ENCODE assay signal across 7 cellular contexts in genomic region chr5:171942112-171942516, GRCh38.
DNase-seq lines count a peak whose midpoint lies in the region; ATAC-seq, FAIRE-seq and TF ChIP-seq lines count a peak whose summit lies in the region.
"Not testable (repeated sequence)": the region's sequence is repeated elsewhere in the genome, so short reads cannot be mapped to it uniquely, and the experiment has no call there.

No MANE protein-coding gene starts in this region.

- peak; percentile 84 for FAIRE-seq in bronchial epithelial cell (lab: Jason Lieb, UNC)

- POLR2A ChIA-PET in WTC11 (lab: Charles Lee), result not testable (repeated sequence)

- not testable (repeated sequence) for H3K36me3 ChIP-seq in bronchial epithelial cell (ENCODE audit: control insufficient read depth, insufficient read depth, low read length)

- not testable (repeated sequence) for H3K27me3 Mint-ChIP-seq in WTC11 (ENCODE audit: low read depth); naive B cell

- H3K9me3 Mint-ChIP-seq in WTC11, naive B cell: not testable (repeated sequence)

- not testable (repeated sequence) for H3K4me3 ChIP-seq in bronchial epithelial cell (ENCODE audit: low read depth, low read length)

- 0 out of 2 replicates have a peak overlapping the region, but pooled peaks have one; percentile 40 for H3K27ac Mint-ChIP-seq in WTC11
- peak overlapping the region in 4 of 6 donors; percentile 21 to 57 (median 52) for H3K27ac Mint-ChIP-seq in naive B cell

- ATAC-seq in GM18520 (IDR thresholded peaks at IDR 0.05; ENCODE audit: unreplicated experiment) (peak; percentile 58), GM21381 (IDR thresholded peaks at IDR 0.05; ENCODE audit: unreplicated experiment) (peak; percentile 51), HG02870 (IDR thresholded peaks at IDR 0.05; ENCODE audit: unreplicated experiment) (peak; percentile 63), HG03439 (IDR thresholded peaks at IDR 0.05; ENCODE audit: unreplicated experiment) (peak; percentile 57)
- not testable (repeated sequence) for ATAC-seq in WTC11; naive B cell (ENCODE audit: low read depth in 2 of 2)

- not testable (repeated sequence) for H3K36me3 Mint-ChIP-seq in WTC11
- H3K36me3 Mint-ChIP-seq in naive B cell, result peaks cover 0 to 12% of the 10 kb centered on the region in 2 donors

- CTCF ChIA-PET in WTC11 (lab: Charles Lee), result not testable (repeated sequence)

- DNase-seq in WTC11 (ENCODE audit: low spot score); bronchial epithelial cell (ENCODE audit: low read depth); naive B cell: not testable (repeated sequence)

- not testable (repeated sequence) for TF ChIP-seq CTCF in WTC11 (IDR thresholded peaks at IDR 0.05); bronchial epithelial cell (IDR thresholded peaks at IDR 0.05; ENCODE audit: insufficient read depth, low read length, severe bottlenecking)

- not testable (repeated sequence) for H3K4me3 Mint-ChIP-seq in WTC11, naive B cell

- not testable (repeated sequence) for H3K27me3 ChIP-seq in bronchial epithelial cell (ENCODE audit: control insufficient read depth, insufficient read depth, low read length)

- peaks cover 43% of the 10 kb centered on the region for H3K4me1 Mint-ChIP-seq in WTC11
- peaks cover 51 to 66% (median 58%) of the 10 kb centered on the region in 3 donors for H3K4me1 Mint-ChIP-seq in naive B cell
